In the genomic region with DNA sequence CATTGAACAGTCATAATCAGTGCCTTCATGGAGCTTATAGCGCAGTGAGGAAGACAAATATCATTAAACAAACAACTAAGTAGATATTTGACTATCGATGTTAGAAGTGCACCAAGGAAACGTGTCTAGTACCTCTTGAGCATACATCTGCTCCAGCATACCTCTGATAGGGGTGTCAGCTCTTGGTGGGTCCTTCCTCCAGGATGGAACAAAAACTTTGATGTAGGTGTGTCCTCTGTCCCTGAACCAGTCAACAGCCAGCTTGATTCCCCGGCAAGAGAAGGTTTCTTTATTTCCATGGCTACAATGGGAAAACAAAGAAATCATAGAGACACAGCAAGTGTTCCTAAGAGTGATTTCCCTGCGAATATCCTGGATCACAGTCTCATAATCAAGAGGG, we compare ENCODE assay signal across 20 cellular contexts. TPM values are rescaled to one million over a fixed set of nuclear protein-coding genes. Genes with fewer than 3 reads are reported as not detected.
A peak's percentile ranks its signal among the peaks of the same experiment; 100 is the strongest.
DNase-seq lines count a peak whose midpoint lies in the region; ATAC-seq, FAIRE-seq and TF ChIP-seq lines count a peak whose summit lies in the region.
"Had no signal": no experiment of that assay in that cellular context is flagged by ENCODE, and none has a peak within 500 bp of the region (broad histone marks: within the 10 kb centered on the region; RNA-seq: fewer than 3 reads in every experiment).

No MANE protein-coding gene starts in this region.

- H3K27ac Mint-ChIP-seq in activated B cell treated with CpG ODN at 0.5 μM for 24 hours (peak overlapping the region; percentile 68), endothelial cell (ENCODE audit: unreplicated experiment) (no peak overlapping the region)
- H3K27ac Mint-ChIP-seq in activated T-helper 17 cell treated with anti-CD3 and anti-CD28 coated beads, Interleukin-2, amount 50 U/mL, for 72 hours = no peak overlapping the region

- TF ChIP-seq EP300 in HepG2 (IDR thresholded peaks at IDR 0.05; ENCODE audit: low read depth in 2 of 2, low read length in 2 of 2) (no peak), HepG2 (CRISPR knock-in tag; IDR thresholded peaks at IDR 0.05; ENCODE audit: borderline replicate concordance) (no peak)

- BruUV-seq in HepG2 (replicated peaks; lab: Mats Ljungman, UMichigan) = no TSS peak

- H3K4me2 ChIP-seq in HepG2 (ENCODE audit: low read depth, low read length) = no peak overlapping the region

- no peak overlapping the region for H2AFZ ChIP-seq in HepG2 (ENCODE audit: low read length)
- H2AFZ ChIP-seq: GM23248 had no signal

- no peak for TF ChIP-seq RAD21 in HepG2 (CRISPR knock-in tag; IDR thresholded peaks at IDR 0.05)

- peaks cover 62% of the 10 kb centered on the region for H3K4me1 Mint-ChIP-seq in activated B cell treated with CpG ODN at 0.5 μM for 24 hours
- peaks cover 9% of the 10 kb centered on the region for H3K4me1 Mint-ChIP-seq in endothelial cell (ENCODE audit: unreplicated experiment)
- peaks cover 48% of the 10 kb centered on the region for H3K4me1 Mint-ChIP-seq in activated T-helper 17 cell treated with anti-CD3 and anti-CD28 coated beads, Interleukin-2, amount 50 U/mL, for 72 hours

- no peaks in the 10 kb centered on the region; a peak in 1 of 5 replicates for H3K36me3 ChIP-seq in HepG2 (replicated peaks in 1 of 2; ENCODE audit: control insufficient read depth in 1 of 2, insufficient read depth in 2 of 2, low read length in 2 of 2)
- no peaks in the 10 kb centered on the region for H3K36me3 ChIP-seq in right lobe of liver

- 93% methylated on average over 5 of the region's 5 CpGs for WGBS in HepG2 (ENCODE audit: low lambda C conversion rate)
- 82% methylated on average over 4 of the region's 5 CpGs for WGBS in right lobe of liver (ENCODE audit: insufficient coverage, low coverage, low lambda C conversion rate, missing lambda C conversion rate)

- H3K4me1 ChIP-seq in HepG2 (ENCODE audit: insufficient read depth, low read length) = peaks cover 10% of the 10 kb centered on the region; the same call in 1 of the 2 replicates
- H3K4me1 ChIP-seq in right lobe of liver = no peaks in the 10 kb centered on the region

- FAIRE-seq in HepG2 (lab: Jason Lieb, UNC) = no peak
- FAIRE-seq: G401.6, GM12891 had no signal

- DNase-seq in NCI-H2029 (lab: John Stamatoyannopoulos, UW) = peak; percentile 9
- no peak for DNase-seq in NCI-H2029 treated with DMSO at 0.1 percent for 48 hours (lab: John Stamatoyannopoulos, UW)
- no peak for DNase-seq in HepG2 (ENCODE audit: low spot score)
- DNase-seq in right lobe of liver = no peak
- DNase-seq in activated B cell treated with CpG ODN at 0.5 μM for 24 hours = no peak
- DNase-seq in endothelial cell (ENCODE audit: low spot score) = no peak
- DNase-seq: 8988T; AML-193; Calu3; CD4-positive, CD25-positive, alpha-beta regulatory T cell; DMS 273 treated with DMSO at 0.1 percent for 48 hours; DMS79 treated with DMSO at 0.1 percent for 48 hours; EL; GM23248; H7 had no signal

- H3K4me3 Mint-ChIP-seq in activated B cell treated with CpG ODN at 0.5 μM for 24 hours (no peak overlapping the region), endothelial cell (ENCODE audit: unreplicated experiment) (no peak overlapping the region)
- H3K4me3 Mint-ChIP-seq in activated T-helper 17 cell treated with anti-CD3 and anti-CD28 coated beads, Interleukin-2, amount 50 U/mL, for 72 hours = no peak overlapping the region

- H3K4me3 ChIP-seq in HepG2 (replicated peaks in 1 of 3; ENCODE audit: insufficient read depth in 1 of 3, low read depth in 2 of 3, low read length in 3 of 3) = no peak overlapping the region
- H3K4me3 ChIP-seq in right lobe of liver = no peak overlapping the region
- H3K4me3 ChIP-seq: BLaER1 treated with 17β-estradiol and CSF1 and Interleukin-3, amounts not matched to agents 10 nM and 100 nM; GM23248 had no signal

- H3K36me3 Mint-ChIP-seq in activated B cell treated with CpG ODN at 0.5 μM for 24 hours (ENCODE audit: low read depth) (peaks cover 91% of the 10 kb centered on the region), endothelial cell (ENCODE audit: low read depth, unreplicated experiment) (no peaks in the 10 kb centered on the region)
- H3K36me3 Mint-ChIP-seq in activated T-helper 17 cell treated with anti-CD3 and anti-CD28 coated beads, Interleukin-2, amount 50 U/mL, for 72 hours (ENCODE audit: low read depth) = peaks cover 100% of the 10 kb centered on the region

- TF ChIP-seq POLR2A in HepG2 (IDR thresholded peaks at IDR 0.05; ENCODE audit: insufficient read depth in 1 of 2, low read depth in 2 of 2, low read length in 2 of 2) (no peak), right lobe of liver (IDR thresholded peaks at IDR 0.05) (no peak)

- H3K27me3 Mint-ChIP-seq in activated B cell treated with CpG ODN at 0.5 μM for 24 hours (no peaks in the 10 kb centered on the region), endothelial cell (ENCODE audit: unreplicated experiment) (peaks cover 5% of the 10 kb centered on the region)
- H3K27me3 Mint-ChIP-seq in activated T-helper 17 cell treated with anti-CD3 and anti-CD28 coated beads, Interleukin-2, amount 50 U/mL, for 72 hours = no peaks in the 10 kb centered on the region
- H3K27me3 Mint-ChIP-seq: CD4-positive, CD25-positive, alpha-beta regulatory T cell had no signal

- POLR2A ChIA-PET in HepG2 (lab: Yijun Ruan, JAX) (no interaction called here), activated B cell treated with CpG ODN at 0.5 μM for 24 hours (lab: Charles Lee) (no interaction called here)

- H3K9ac ChIP-seq in HepG2 (ENCODE audit: insufficient read depth, low read depth, low read length) = no peak overlapping the region
- H3K9ac ChIP-seq: BLaER1 treated with 17β-estradiol and CSF1 and Interleukin-3, amounts not matched to agents 10 nM and 100 nM; GM23248 had no signal

- H3K79me2 ChIP-seq in HepG2 (ENCODE audit: insufficient read depth, low read length) = no peaks in the 10 kb centered on the region

- in situ Hi-C loops in HepG2 (cut with HindIII; ENCODE audit: extremely low pct_ligation_motif_present, low pct_unique_long_range_greater_than_20kb) = no loop called here

- H3K27me3 ChIP-seq in HepG2 (ENCODE audit: control insufficient read depth in 1 of 2, insufficient read depth in 2 of 2, low read length in 2 of 2) = no peaks in the 10 kb centered on the region
- no peaks in the 10 kb centered on the region for H3K27me3 ChIP-seq in right lobe of liver
- H3K27me3 ChIP-seq: BLaER1 treated with 17β-estradiol and CSF1 and Interleukin-3, amounts not matched to agents 10 nM and 100 nM had no signal

- H4K20me1 ChIP-seq in HepG2 (ENCODE audit: insufficient read depth, low read length) = no peaks in the 10 kb centered on the region

- H3K9me3 ChIP-seq in HepG2 (ENCODE audit: low read length) (no peaks in the 10 kb centered on the region), right lobe of liver (no peaks in the 10 kb centered on the region)
- H3K9me3 ChIP-seq: BLaER1 treated with 17β-estradiol and CSF1 and Interleukin-3, amounts not matched to agents 10 nM and 100 nM had no signal

- CTCF ChIA-PET in HepG2 (lab: Yijun Ruan, JAX; ENCODE audit: low intra/inter-chr PET ratio, low total read pairs) = no interaction called here
- CTCF ChIA-PET in activated B cell treated with CpG ODN at 0.5 μM for 24 hours (lab: Charles Lee) = interaction anchor here (0.9 to 1.0 kb wide), 2 partner anchors 56 to 416 kb away, joined by 3 to 4 read pairs; no protein-coding TSS in a partner anchor

- no peak for TF ChIP-seq CTCF in HepG2 (CRISPR knock-in tag; IDR thresholded peaks at IDR 0.05)
- no peak for TF ChIP-seq CTCF in right lobe of liver (IDR thresholded peaks at IDR 0.05)
- TF ChIP-seq CTCF in activated B cell treated with CpG ODN at 0.5 μM for 24 hours (IDR thresholded peaks at IDR 0.05) = no peak
- no peak for TF ChIP-seq CTCF in endothelial cell (IDR thresholded peaks at IDR 0.05; ENCODE audit: unreplicated experiment)

- H3K27ac ChIP-seq in HepG2 (ENCODE audit: extremely low read length, insufficient read depth, low read length) (no peak overlapping the region), right lobe of liver (no peak overlapping the region)
- H3K27ac ChIP-seq: GM23248 had no signal

- intact Hi-C loops in HepG2 (cut with micrococcal nuclease; ENCODE audit: unreplicated experiment) = no loop called here
- intact Hi-C loops in right lobe of liver (cut with DNase I) = no loop called here
- intact Hi-C loops in activated B cell treated with CpG ODN at 0.5 μM for 24 hours (cut with micrococcal nuclease) = no loop called here

- ATAC-seq in HepG2 = no peak
- ATAC-seq in right lobe of liver = no peak
- no peak for ATAC-seq in activated B cell treated with CpG ODN at 0.5 μM for 24 hours (ENCODE audit: low read depth)
- no peak for ATAC-seq in activated T-helper 17 cell treated with anti-CD3 and anti-CD28 coated beads, Interleukin-2, amount 50 U/mL, for 72 hours (replicated peaks)

- H3K9me3 Mint-ChIP-seq in activated B cell treated with CpG ODN at 0.5 μM for 24 hours (no peaks in the 10 kb centered on the region), endothelial cell (ENCODE audit: unreplicated experiment) (no peaks in the 10 kb centered on the region)
- H3K9me3 Mint-ChIP-seq in activated T-helper 17 cell treated with anti-CD3 and anti-CD28 coated beads, Interleukin-2, amount 50 U/mL, for 72 hours = no peaks in the 10 kb centered on the region
- H3K9me3 Mint-ChIP-seq: CD4-positive, CD25-positive, alpha-beta regulatory T cell had no signal

RNA-seq across cellular contexts. Expression of a gene that starts 23.1 kb away (rescaled TPM):
- total RNA-seq in HepG2 (2016; rRNA removed; fragmentation: Illumina TruSeq; extraction: Trizol) (2.1 and 2.7 TPM in 2 replicates), right lobe of liver (1 to 10 TPM in 1 of 6 experiments, under 1 TPM in 5; 0.49 to 1.4 (median 0.90) TPM), activated B cell treated with CpG ODN at 0.5 μM for 24 hours (184 and 225 TPM in 2 replicates), endothelial cell (ENCODE audit: unreplicated experiment) (0.72 TPM)
- total RNA-seq in HepG2 (2016; cell fraction: cytosol; rRNA removed; fragmentation: Illumina TruSeq; extraction: Trizol; ENCODE audit: low read depth) = 0.88 and 0.91 TPM in 2 replicates
- 1.2 and 1.9 TPM in 2 replicates for total RNA-seq in HepG2 (2016; cell fraction: insoluble cytoplasmic fraction; rRNA removed; fragmentation: Illumina TruSeq; extraction: Trizol)
- total RNA-seq in HepG2 (2016; cell fraction: membrane; rRNA removed; fragmentation: Illumina TruSeq; extraction: Trizol) = 1.1 and 1.2 TPM in 2 replicates
- 2.5 and 3.1 TPM in 2 replicates for total RNA-seq in HepG2 (2016; cell fraction: nucleus; rRNA removed; fragmentation: Illumina TruSeq; extraction: Trizol)
- polyA plus RNA-seq in HepG2 (2011; rRNA removed) = 1.2 and 1.7 TPM in 2 replicates
- polyA plus RNA-seq in HepG2 (2011; cell fraction: cytosol; rRNA removed) = 0.85 and 1.1 TPM in 2 replicates
- polyA plus RNA-seq in HepG2 (2011; cell fraction: nucleus; rRNA removed) = 2.7 and 3.3 TPM in 2 replicates
- 0.52 and 1.1 TPM in 2 replicates for polyA plus RNA-seq in HepG2 (2012)
- polyA plus RNA-seq in HepG2 (2016; cell fraction: cytosol; fragmentation: Illumina TruSeq; extraction: Trizol; ENCODE audit: low read depth) = 0.17 and 0.23 TPM in 2 replicates
- polyA plus RNA-seq in HepG2 (2016; cell fraction: insoluble cytoplasmic fraction; fragmentation: Illumina TruSeq; extraction: Trizol; ENCODE audit: low read depth) = 0.86 and 1.6 TPM in 2 replicates
- polyA plus RNA-seq in HepG2 (2016; cell fraction: membrane; fragmentation: Illumina TruSeq; extraction: Trizol; ENCODE audit: low read depth) = 0.51 and 0.76 TPM in 2 replicates
- polyA plus RNA-seq in HepG2 (2016; cell fraction: nucleus; fragmentation: Illumina TruSeq; extraction: Trizol; ENCODE audit: insufficient read depth, low read depth) = 2.8 and 3.1 TPM in 2 replicates
- polyA minus RNA-seq in HepG2 (2011; rRNA and poly(A)+ RNA removed; ENCODE audit: low replicate concordance) = 0.54 and 3.2 TPM in 2 replicates
- 0.53 and 1.2 TPM in 2 replicates for polyA minus RNA-seq in HepG2 (2011; cell fraction: cytosol; rRNA and poly(A)+ RNA removed)
- 2.2 and 2.9 TPM in 2 replicates for polyA minus RNA-seq in HepG2 (2011; cell fraction: nucleus; rRNA and poly(A)+ RNA removed)
- total RNA-seq in activated T-helper 17 cell treated with anti-CD3 and anti-CD28 coated beads, Interleukin-2, amount 50 U/mL, for 72 hours = 100 to 1,000 TPM; 117 to 254 TPM
- total RNA-seq: HT-29 had no signal
- polyA plus RNA-seq: GM23248 had no signal

Comparison
In these comparisons a context has a peak if more than half of its experiments do, and no peak if none do; other contexts are left out.
1. RNA of a gene that starts 23.1 kb away (total RNA-seq): 117 to 254 TPM in activated T-helper 17 cell treated with anti-CD3 and anti-CD28 coated beads, Interleukin-2, amount 50 U/mL, for 72 hours and 184 to 225 TPM in activated B cell treated with CpG ODN at 0.5 μM for 24 hours; 0.88 to 3.1 TPM in HepG2, 0.49 to 1.4 TPM in right lobe of liver and 0.72 TPM in endothelial cell (single experiment); every median in the first group is over 10 times any median in the second.